16 cellular contexts compared by ENCODE assay signal in the genomic region with DNA sequence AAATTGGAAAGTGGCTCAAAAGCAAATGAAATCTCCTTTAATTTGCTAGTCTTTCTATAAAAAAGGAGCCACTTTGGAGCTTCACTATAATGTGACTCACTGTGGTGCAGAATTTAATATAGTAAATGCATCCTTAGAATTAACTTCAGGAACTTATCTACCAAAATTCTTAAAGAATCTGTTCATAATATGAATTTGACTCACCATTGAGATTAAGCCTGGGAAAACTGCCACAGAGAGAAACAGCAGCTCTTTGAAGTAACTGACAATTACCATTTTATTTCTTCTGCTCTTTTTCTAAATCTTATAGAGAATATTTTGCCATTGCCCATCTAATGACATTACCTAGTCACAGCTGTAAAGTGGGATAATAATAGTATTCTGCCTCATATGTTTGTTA.
DNase-seq lines count a peak whose midpoint lies in the region; TF ChIP-seq lines count a peak whose summit lies in the region.
"Had no signal": no experiment of that assay in that cellular context is flagged by ENCODE, and none has a peak within 500 bp of the region (broad histone marks: within the 10 kb centered on the region; RNA-seq: fewer than 3 reads in every experiment).

No MANE protein-coding gene starts in this region.

- no peaks in the 10 kb centered on the region for H3K36me3 ChIP-seq in right atrium auricular region
- H3K36me3 ChIP-seq: BE2C had no signal

- no peaks in the 10 kb centered on the region for H3K27me3 ChIP-seq in right atrium auricular region
- H3K27me3 ChIP-seq: BE2C had no signal

- no peaks in the 10 kb centered on the region for H3K4me1 ChIP-seq in right atrium auricular region
- H3K4me1 ChIP-seq: BE2C had no signal

- H3K27ac ChIP-seq in right atrium auricular region: no peak overlapping the region
- H3K27ac ChIP-seq: C4-2B had no signal

- no peaks in the 10 kb centered on the region for H3K9me3 ChIP-seq in right atrium auricular region
- H3K9me3 ChIP-seq: BE2C had no signal

- TF ChIP-seq CTCF in astrocyte of the cerebellum (IDR thresholded peaks at IDR 0.05; ENCODE audit: low read depth, low read length, missing control alignments) (no peak), retinal pigment epithelial cell (conservative IDR thresholded peaks at IDR 0.05; ENCODE audit: low read depth, low read length) (no peak), right atrium auricular region (IDR thresholded peaks at IDR 0.05) (no peak)

- in situ Hi-C loops in astrocyte of the cerebellum (cut with HindIII; ENCODE audit: low sequenced_read_pairs): no loop called here

- DNase-seq in NCI-H226: peak; percentile 65
- peak; percentile 9 for DNase-seq in astrocyte of the cerebellum (ENCODE audit: low read depth)
- DNase-seq in dedifferentiated amniotic fluid mesenchymal stem cell (ENCODE audit: extremely low spot score): peak; percentile 40
- peak; percentile 9 for DNase-seq in retinal pigment epithelial cell (ENCODE audit: low read depth)
- DNase-seq in right atrium auricular region (ENCODE audit: low spot score): no peak
- no peak for DNase-seq in NCI-H187 (lab: John Stamatoyannopoulos, UW)
- DNase-seq in stimulated activated CD8-positive, alpha-beta memory T cell treated with anti-CD3 and anti-CD28 coated beads, Interleukin-4, amount 100 ng/mL, for 48 hours: no peak
- no peak for DNase-seq in cerebellum (ENCODE audit: low spot score)
- DNase-seq: BE2C; CD4-positive, alpha-beta memory T cell; DMS153; DMS79 treated with DMSO at 0.1 percent for 48 hours; EL; HCEC 1CT; HFFc6 had no signal

- H3K4me3 ChIP-seq in astrocyte of the cerebellum (ENCODE audit: low read depth, low read length) (no peak overlapping the region), retinal pigment epithelial cell (ENCODE audit: low read length) (no peak overlapping the region), right atrium auricular region (no peak overlapping the region)

Comparison
In these comparisons a context has a peak if more than half of its experiments do, and no peak if none do; other contexts are left out.
1. DNase-seq: peak in NCI-H226 (single experiment), astrocyte of the cerebellum (single experiment), dedifferentiated amniotic fluid mesenchymal stem cell (single experiment) and retinal pigment epithelial cell (single experiment); none in right atrium auricular region (single experiment), NCI-H187 (0 of 2), stimulated activated CD8-positive, alpha-beta memory T cell treated with anti-CD3 and anti-CD28 coated beads, Interleukin-4, amount 100 ng/mL, for 48 hours (single experiment) and cerebellum (single experiment).